Comparison of ENCODE assay signal across 24 cellular contexts in genomic region chr15:70074380-70074779, GRCh38.
"Had no signal": no experiment of that assay in that cellular context is flagged by ENCODE, and none has a peak within 500 bp of the region (broad histone marks: within the 10 kb centered on the region; RNA-seq: fewer than 3 reads in every experiment).

No MANE protein-coding gene starts in this region.

- H3K9me3 ChIP-seq: left lung, lower lobe of right lung, neutrophil, ovary, right atrium auricular region, right lobe of liver, tibial nerve, uterus had no signal

- H3K4me2 ChIP-seq: smooth muscle cell had no signal

- H3K4me3 ChIP-seq: left lung, lower lobe of right lung, ovary, right atrium auricular region, right lobe of liver, smooth muscle cell, tibial nerve, uterus had no signal

- H3K4me1 ChIP-seq: uterus had no signal

- H3K27ac ChIP-seq: left lung, lower lobe of right lung, neutrophil, ovary, right atrium auricular region, right lobe of liver, tibial nerve, uterus had no signal

- H3K27ac Mint-ChIP-seq: nephron, progenitor cell of endocrine pancreas, type B pancreatic cell had no signal

- H3K4me3 Mint-ChIP-seq: naive thymus-derived CD8-positive, alpha-beta T cell; nephron; neural crest cell; stimulated activated naive CD8-positive, alpha-beta T cell treated with anti-CD3 and anti-CD28 coated beads, Interleukin-15, amount 100 ng/mL, for 72 hours; type B pancreatic cell had no signal

- DNase-seq: hypothalamus; left colon; left lung; lower lobe of right lung; mammary epithelial cell; mesenchymal stem cell; naive thymus-derived CD8-positive, alpha-beta T cell; occipital lobe; ovary; right lobe of liver; stimulated activated CD4-positive, alpha-beta T cell treated with anti-CD3 and anti-CD28 coated beads, Interleukin-2, amount 100 ng/mL, for 24 hours; stimulated activated CD4-positive, alpha-beta T cell treated with anti-CD3 and anti-CD28 coated beads, Interleukin-4, amount 100 ng/mL, for 1 hour; stimulated activated naive CD4-positive, alpha-beta T cell treated with Interleukin-2 at 50 U/mL for 16 hours; stimulated activated naive CD8-positive, alpha-beta T cell treated with anti-CD3 and anti-CD28 coated beads, Interleukin-15, amount 100 ng/mL, for 72 hours; substantia nigra; uterus had no signal

- H3K27me3 ChIP-seq: left lung, neutrophil, ovary, right atrium auricular region, right lobe of liver, tibial nerve, uterus had no signal

- H3K27me3 Mint-ChIP-seq: naive thymus-derived CD8-positive, alpha-beta T cell; progenitor cell of endocrine pancreas; stimulated activated naive CD8-positive, alpha-beta T cell treated with anti-CD3 and anti-CD28 coated beads, Interleukin-15, amount 100 ng/mL, for 72 hours; type B pancreatic cell had no signal

- H3K9me3 Mint-ChIP-seq: naive thymus-derived CD8-positive, alpha-beta T cell; nephron; neural crest cell; stimulated activated naive CD8-positive, alpha-beta T cell treated with anti-CD3 and anti-CD28 coated beads, Interleukin-15, amount 100 ng/mL, for 72 hours; type B pancreatic cell had no signal

- ATAC-seq: left colon; left lung; lower lobe of right lung; naive thymus-derived CD8-positive, alpha-beta T cell; right lobe of liver; stimulated activated naive CD8-positive, alpha-beta T cell treated with anti-CD3 and anti-CD28 coated beads, Interleukin-15, amount 100 ng/mL, for 72 hours had no signal

- H3K36me3 ChIP-seq: ovary, uterus had no signal
